In genomic region chr1:200150721-200151120, GRCh38 we compare ENCODE assay signal across 9 cellular contexts.
DNase-seq lines count a peak whose midpoint lies in the region; ATAC-seq and TF ChIP-seq lines count a peak whose summit lies in the region.
"Had no signal": no experiment of that assay in that cellular context is flagged by ENCODE, and none has a peak within 500 bp of the region (broad histone marks: within the 10 kb centered on the region; RNA-seq: fewer than 3 reads in every experiment).

No MANE protein-coding gene starts in this region.

- H3K4me1 Mint-ChIP-seq in activated T-helper 17 cell treated with anti-CD3 and anti-CD28 coated beads, Interleukin-2, amount 50 U/mL, for 72 hours, result peaks cover 31% of the 10 kb centered on the region
- H3K4me1 Mint-ChIP-seq in naive B cell (peaks cover 40 to 51% (median 51%) of the 10 kb centered on the region in 3 donors), immature natural killer cell (peaks cover 28 to 30% of the 10 kb centered on the region in 2 donors)

- ATAC-seq in GM18870 (IDR thresholded peaks at IDR 0.05; ENCODE audit: unreplicated experiment) (peak; percentile 34), HG03460 (IDR thresholded peaks at IDR 0.05; ENCODE audit: unreplicated experiment) (peak; percentile 27), naive B cell (ENCODE audit: low read depth in 2 of 2) (no peak)
- peak; percentile 59 for ATAC-seq in activated T-helper 17 cell treated with anti-CD3 and anti-CD28 coated beads, Interleukin-2, amount 50 U/mL, for 72 hours (replicated peaks)

- H3K27ac Mint-ChIP-seq in activated T-helper 17 cell treated with anti-CD3 and anti-CD28 coated beads, Interleukin-2, amount 50 U/mL, for 72 hours, result peak overlapping the region; percentile 81
- H3K27ac Mint-ChIP-seq in naive B cell (peak overlapping the region in 5 of 6 donors; percentile 50 to 99 (median 88)), immature natural killer cell (peak overlapping the region in 1 of 6 donors; percentile 6)

- intact Hi-C loops in esophagus muscularis mucosa (cut with DNase I), result no loop called here

- H3K9me3 Mint-ChIP-seq in activated T-helper 17 cell treated with anti-CD3 and anti-CD28 coated beads, Interleukin-2, amount 50 U/mL, for 72 hours, result no peaks in the 10 kb centered on the region
- H3K9me3 Mint-ChIP-seq in naive B cell, result no peaks in the 10 kb centered on the region
- no peaks in the 10 kb centered on the region for H3K9me3 Mint-ChIP-seq in immature natural killer cell

- peak; percentile 74 for DNase-seq in AG08395 (ENCODE audit: low spot score)
- no peak for DNase-seq in naive B cell
- DNase-seq in DMS 273 treated with DMSO at 0.1 percent for 48 hours (lab: John Stamatoyannopoulos, UW), result no peak
- DNase-seq in immature natural killer cell, result no peak
- no peak for DNase-seq in esophagus muscularis mucosa (ENCODE audit: extremely low spot score)

- TF ChIP-seq EP300 in esophagus muscularis mucosa (IDR thresholded peaks at IDR 0.05), result no peak

- no peak overlapping the region for H3K27ac ChIP-seq in esophagus muscularis mucosa (replicated peaks in 1 of 4)
- H3K27ac ChIP-seq: thoracic aorta had no signal

- no peaks in the 10 kb centered on the region for H3K4me1 ChIP-seq in esophagus muscularis mucosa

- H3K27me3 Mint-ChIP-seq in activated T-helper 17 cell treated with anti-CD3 and anti-CD28 coated beads, Interleukin-2, amount 50 U/mL, for 72 hours, result no peaks in the 10 kb centered on the region
- H3K27me3 Mint-ChIP-seq in naive B cell, result no peaks in the 10 kb centered on the region
- H3K27me3 Mint-ChIP-seq in immature natural killer cell (ENCODE audit: low read depth in 3 of 3), result peaks cover 5 to 6% (median 5%) of the 10 kb centered on the region in 3 donors

- no peak overlapping the region for H3K4me3 ChIP-seq in esophagus muscularis mucosa
- H3K4me3 ChIP-seq: thoracic aorta had no signal

- no peaks in the 10 kb centered on the region for H3K36me3 Mint-ChIP-seq in activated T-helper 17 cell treated with anti-CD3 and anti-CD28 coated beads, Interleukin-2, amount 50 U/mL, for 72 hours (ENCODE audit: low read depth)
- H3K36me3 Mint-ChIP-seq in naive B cell, result no peaks in the 10 kb centered on the region
- peaks cover 0 to 3% (median 0%) of the 10 kb centered on the region in 3 donors for H3K36me3 Mint-ChIP-seq in immature natural killer cell

- H3K9me3 ChIP-seq in esophagus muscularis mucosa, result no peaks in the 10 kb centered on the region
- H3K9me3 ChIP-seq: thoracic aorta had no signal

- no peak for TF ChIP-seq CTCF in esophagus muscularis mucosa (IDR thresholded peaks at IDR 0.05)

- WGBS in esophagus muscularis mucosa, result 79% methylated on average over 4 of the region's 4 CpGs

- H3K4me3 Mint-ChIP-seq in activated T-helper 17 cell treated with anti-CD3 and anti-CD28 coated beads, Interleukin-2, amount 50 U/mL, for 72 hours, result peak overlapping the region; percentile 64
- H3K4me3 Mint-ChIP-seq in naive B cell (peak overlapping the region in 5 of 8 donors; percentile 4 to 60 (median 47)), immature natural killer cell (no peak overlapping the region)

- TF ChIP-seq POLR2A in esophagus muscularis mucosa (IDR thresholded peaks at IDR 0.05; ENCODE audit: low read depth), result no peak

- H3K36me3 ChIP-seq in esophagus muscularis mucosa, result no peaks in the 10 kb centered on the region
- H3K36me3 ChIP-seq: thoracic aorta had no signal

- no peaks in the 10 kb centered on the region for H3K27me3 ChIP-seq in esophagus muscularis mucosa

Comparison
In these comparisons a context has a peak if more than half of its experiments do, and no peak if none do; other contexts are left out.
1. ATAC-seq: peak in GM18870 (single experiment), HG03460 (single experiment) and activated T-helper 17 cell treated with anti-CD3 and anti-CD28 coated beads, Interleukin-2, amount 50 U/mL, for 72 hours (single experiment); none in naive B cell (0 of 2).
2. H3K4me3 Mint-ChIP-seq: peak in activated T-helper 17 cell treated with anti-CD3 and anti-CD28 coated beads, Interleukin-2, amount 50 U/mL, for 72 hours (single experiment) and naive B cell (5 of 8); none in immature natural killer cell (0 of 5).